In the genomic region with DNA sequence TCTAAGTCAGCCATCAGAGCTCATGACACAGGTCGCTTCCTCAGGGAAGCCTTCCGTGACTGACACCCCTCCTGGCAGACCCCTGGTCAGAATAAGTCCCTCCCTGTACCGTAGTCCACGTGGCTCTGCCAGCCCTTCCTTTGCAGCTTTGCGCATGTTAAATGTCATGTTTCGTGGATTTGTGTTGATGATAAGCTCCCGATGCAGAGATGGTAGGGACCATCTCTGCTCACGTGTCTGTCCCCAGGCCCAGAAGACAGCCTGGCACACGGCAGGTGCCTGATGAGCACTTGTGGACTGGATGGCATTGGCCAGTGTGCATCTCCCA, we compare ENCODE assay signal across 1 cellular context.
TF ChIP-seq lines count a peak whose summit lies in the region.

No MANE protein-coding gene starts in this region.

TF ChIP-seq in GM23338, 12 proteins besides CTCF, POLR2A, EP300 and RAD21 (continued from another document):
- TF ChIP-seq, protein P1, sequence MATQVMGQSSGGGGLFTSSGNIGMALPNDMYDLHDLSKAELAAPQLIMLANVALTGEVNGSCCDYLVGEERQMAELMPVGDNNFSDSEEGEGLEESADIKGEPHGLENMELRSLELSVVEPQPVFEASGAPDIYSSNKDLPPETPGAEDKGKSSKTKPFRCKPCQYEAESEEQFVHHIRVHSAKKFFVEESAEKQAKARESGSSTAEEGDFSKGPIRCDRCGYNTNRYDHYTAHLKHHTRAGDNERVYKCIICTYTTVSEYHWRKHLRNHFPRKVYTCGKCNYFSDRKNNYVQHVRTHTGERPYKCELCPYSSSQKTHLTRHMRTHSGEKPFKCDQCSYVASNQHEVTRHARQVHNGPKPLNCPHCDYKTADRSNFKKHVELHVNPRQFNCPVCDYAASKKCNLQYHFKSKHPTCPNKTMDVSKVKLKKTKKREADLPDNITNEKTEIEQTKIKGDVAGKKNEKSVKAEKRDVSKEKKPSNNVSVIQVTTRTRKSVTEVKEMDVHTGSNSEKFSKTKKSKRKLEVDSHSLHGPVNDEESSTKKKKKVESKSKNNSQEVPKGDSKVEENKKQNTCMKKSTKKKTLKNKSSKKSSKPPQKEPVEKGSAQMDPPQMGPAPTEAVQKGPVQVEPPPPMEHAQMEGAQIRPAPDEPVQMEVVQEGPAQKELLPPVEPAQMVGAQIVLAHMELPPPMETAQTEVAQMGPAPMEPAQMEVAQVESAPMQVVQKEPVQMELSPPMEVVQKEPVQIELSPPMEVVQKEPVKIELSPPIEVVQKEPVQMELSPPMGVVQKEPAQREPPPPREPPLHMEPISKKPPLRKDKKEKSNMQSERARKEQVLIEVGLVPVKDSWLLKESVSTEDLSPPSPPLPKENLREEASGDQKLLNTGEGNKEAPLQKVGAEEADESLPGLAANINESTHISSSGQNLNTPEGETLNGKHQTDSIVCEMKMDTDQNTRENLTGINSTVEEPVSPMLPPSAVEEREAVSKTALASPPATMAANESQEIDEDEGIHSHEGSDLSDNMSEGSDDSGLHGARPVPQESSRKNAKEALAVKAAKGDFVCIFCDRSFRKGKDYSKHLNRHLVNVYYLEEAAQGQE (IDR thresholded peaks at IDR 0.05; ENCODE audit: unreplicated experiment): no peak
- TF ChIP-seq ZNF462 (CRISPR knock-in tag; IDR thresholded peaks at IDR 0.05) (no peak), EZH2phosphoT487 (IDR thresholded peaks at IDR 0.05; ENCODE audit: unreplicated experiment) (no peak), NANOG (IDR thresholded peaks at IDR 0.05; ENCODE audit: borderline replicate concordance) (no peak)
